8 cellular contexts compared by ENCODE assay signal in genomic region chr3:69079269-69080159, GRCh38. TPM values are rescaled to one million over a fixed set of nuclear protein-coding genes. Genes with fewer than 3 reads are reported as not detected.
DNase-seq lines count a peak whose midpoint lies in the region; ATAC-seq and TF ChIP-seq lines count a peak whose summit lies in the region.

No MANE protein-coding gene starts in this region.

- H3K36me3 ChIP-seq in mammary epithelial cell (ENCODE audit: insufficient read depth, low read length) (peaks cover 5% of the 10 kb centered on the region), suprapubic skin (peaks cover 6% of the 10 kb centered on the region)

- no peak for TF ChIP-seq POLR2A in suprapubic skin (IDR thresholded peaks at IDR 0.05)

- CTCF ChIA-PET in mammary epithelial cell (lab: Charles Lee; ENCODE audit: low non-redundant PET): no interaction called here

- H3K27ac ChIP-seq in mammary epithelial cell (ENCODE audit: insufficient read depth, low read depth, low read length) (peak overlapping the region; percentile 33), suprapubic skin (peak overlapping the region; percentile 87)

- 1% methylated on average over 6 of the region's 29 CpGs for WGBS in mammary epithelial cell (ENCODE audit: low coverage, missing lambda C conversion rate)
- WGBS in suprapubic skin: 3% methylated on average over 11 of the region's 29 CpGs

- peak; percentile 15 for DNase-seq in A172 (ENCODE audit: low spot score)
- peak; percentile 2 for DNase-seq in NCI-H2227 treated with DMSO at 0.1 percent for 48 hours (lab: John Stamatoyannopoulos, UW)
- DNase-seq in mammary epithelial cell: peak; percentile 30
- peak in 1 of 2 donors; percentile 45 for DNase-seq in left colon
- DNase-seq in suprapubic skin (ENCODE audit: low spot score in 2 of 2): no peak
- no peak for DNase-seq in SKM-1 treated with dmso at 0.1 percent for 144 hours (lab: John Stamatoyannopoulos, UW; ENCODE audit: unreplicated experiment)
- no peak for DNase-seq in MV-4-11 (lab: John Stamatoyannopoulos, UW)

- peak overlapping the region; percentile 60 for H2AFZ ChIP-seq in mammary epithelial cell (ENCODE audit: low read depth, low read length)

- no peaks in the 10 kb centered on the region for H3K9me3 ChIP-seq in mammary epithelial cell (replicated peaks; ENCODE audit: insufficient read depth, low read length)
- H3K9me3 ChIP-seq in suprapubic skin: no peaks in the 10 kb centered on the region

- peak overlapping the region; percentile 68 for H3K9ac ChIP-seq in mammary epithelial cell (ENCODE audit: insufficient read depth, low read length)

- peaks cover 38% of the 10 kb centered on the region for H3K4me1 ChIP-seq in mammary epithelial cell (ENCODE audit: insufficient read depth, low read length)
- H3K4me1 ChIP-seq in suprapubic skin: peaks cover 66% of the 10 kb centered on the region

- H3K27me3 ChIP-seq in mammary epithelial cell (ENCODE audit: insufficient read depth, low read length): no peaks in the 10 kb centered on the region
- H3K27me3 ChIP-seq in suprapubic skin: no peaks in the 10 kb centered on the region

- H3K4me2 ChIP-seq in mammary epithelial cell (ENCODE audit: insufficient read depth, low read depth, low read length): peak overlapping the region; percentile 76

- in situ Hi-C loops in mammary epithelial cell (cut with MboI; ENCODE audit: low sequenced_read_pairs in 2 of 2): no loop called here

- H3K4me3 ChIP-seq in mammary epithelial cell (replicated peaks in 1 of 3; ENCODE audit: insufficient read depth in 1 of 3, low read depth in 2 of 3, low read length in 3 of 3): peak overlapping the region; percentile 58 to 88 (median 68)
- peak overlapping the region; percentile 80 for H3K4me3 ChIP-seq in suprapubic skin

- peaks cover 43% of the 10 kb centered on the region for H3K79me2 ChIP-seq in mammary epithelial cell (ENCODE audit: insufficient read depth, low read length)

- dilution Hi-C loops in mammary epithelial cell (cut with HindIII; ENCODE audit: low sequenced_read_pairs): no loop called here

- no peaks in the 10 kb centered on the region for H4K20me1 ChIP-seq in mammary epithelial cell (ENCODE audit: insufficient read depth, low read length)

- BruUV-seq in mammary epithelial cell (replicated peaks; lab: Mats Ljungman, UMichigan): TSS peak; percentile 93

- ATAC-seq in GM18517 (IDR thresholded peaks at IDR 0.05; ENCODE audit: unreplicated experiment) (peak; percentile 12), left colon (peak; percentile 60)

- no peak for TF ChIP-seq CTCF in mammary epithelial cell (conservative IDR thresholded peaks at IDR 0.05 in 1 of 2, IDR thresholded peaks at IDR 0.05 in 1 of 2; ENCODE audit: extremely low read depth in 1 of 2, insufficient read depth in 1 of 2, low read depth in 1 of 2, low read length in 2 of 2)
- TF ChIP-seq CTCF in suprapubic skin (IDR thresholded peaks at IDR 0.05): no peak

- intact Hi-C loops in mammary epithelial cell (cut with micrococcal nuclease) (loop anchor here (2.0 kb wide), 1 partner anchor 17 kb away; no protein-coding TSS in a partner anchor), left colon (cut with DNase I, micrococcal nuclease) (no loop called here)

- TF ChIP-seq EP300 in suprapubic skin (IDR thresholded peaks at IDR 0.05): no peak

RNA-seq across cellular contexts. Expression of gene UBA3, which starts 0.7 kb away (rescaled TPM):
- 75.4 and 83.1 TPM in 2 replicates for total RNA-seq in A172 (2014; rRNA removed; shearing (Covaris generic))
- total RNA-seq in mammary epithelial cell (10 to 100 TPM; 70.0 to 76.1 TPM), left colon (10 to 100 TPM; 46.7 to 47.6 TPM), suprapubic skin (10 to 100 TPM; 37.2 to 77.7 (median 48.6) TPM)
- polyA plus RNA-seq in mammary epithelial cell: 47.7 TPM
- 44.1 TPM for polyA minus RNA-seq in mammary epithelial cell

RNA-seq across cellular contexts. Expression of gene ARL6IP5, which starts 5.2 kb away (rescaled TPM):
- 99.7 and 109 TPM in 2 replicates for total RNA-seq in A172 (2014; rRNA removed; shearing (Covaris generic))
- total RNA-seq in mammary epithelial cell: 100 to 1,000 TPM in 1 of 2 donors, 10 to 100 TPM in 1; 74.7 to 116 TPM
- 77.6 TPM for polyA plus RNA-seq in mammary epithelial cell
- 96.9 TPM for polyA minus RNA-seq in mammary epithelial cell
- 100 to 1,000 TPM; 118 to 143 TPM for total RNA-seq in left colon
- total RNA-seq in suprapubic skin: 100 to 1,000 TPM in 1 of 4 donors, 10 to 100 TPM in 3; 58.6 to 106 (median 69.0) TPM

RNA-seq across cellular contexts. Expression of gene TMF1, which starts 27.4 kb away (rescaled TPM):
- total RNA-seq in A172 (2014; rRNA removed; shearing (Covaris generic)): 20.3 and 24.4 TPM in 2 replicates
- total RNA-seq in mammary epithelial cell (10 to 100 TPM; 35.4 to 46.3 TPM), left colon (10 to 100 TPM; 44.7 to 47.2 TPM), suprapubic skin (10 to 100 TPM; 19.2 to 46.3 (median 27.8) TPM)
- 11.9 TPM for polyA plus RNA-seq in mammary epithelial cell
- 12.4 TPM for polyA minus RNA-seq in mammary epithelial cell

RNA-seq across cellular contexts. Expression of gene LMOD3, which starts 42.9 kb away (rescaled TPM):
- total RNA-seq in A172 (2014; rRNA removed; shearing (Covaris generic)): not detected in 2 replicates
- total RNA-seq in mammary epithelial cell (not detected), left colon (under 1 TPM in 1 of 2 donors, not detected in 1; 0.17 TPM), suprapubic skin (under 1 TPM in 1 of 4 donors, not detected in 3; 0.40 TPM)
- polyA plus RNA-seq in mammary epithelial cell: not detected
- not detected for polyA minus RNA-seq in mammary epithelial cell

Comparison
In these comparisons a context has a peak if more than half of its experiments do, and no peak if none do; other contexts are left out.
1. DNase-seq: peak in A172 (single experiment), NCI-H2227 treated with DMSO at 0.1 percent for 48 hours (single experiment) and mammary epithelial cell (single experiment); none in suprapubic skin (0 of 2), SKM-1 treated with dmso at 0.1 percent for 144 hours (single experiment) and MV-4-11 (single experiment).